1 cellular context compared by ENCODE assay signal in genomic region chr3:155854147-155854940, GRCh38.
TF ChIP-seq lines count a peak whose summit lies in the region.

Gene SLC33A1 (minus strand): TSS chr3:155854427. CDS start chr3:155853997, 430 bp downstream.

TF ChIP-seq in A549, 52 proteins besides CTCF, POLR2A, EP300 and RAD21 (continued from another document):
- TF ChIP-seq MAX (IDR thresholded peaks at IDR 0.05) (peak; percentile 98), EHF (CRISPR knock-in tag; IDR thresholded peaks at IDR 0.05) (no peak; the same call in 1 of the 2 replicates), RCOR1 (IDR thresholded peaks at IDR 0.05; ENCODE audit: low read depth, low read length) (no peak), HOXB5 (CRISPR knock-in tag; IDR thresholded peaks at IDR 0.05) (0 out of 2 replicates have a peak, but pooled peaks have one; percentile 24), ESRRA (IDR thresholded peaks at IDR 0.05; ENCODE audit: borderline replicate concordance, low read length) (no peak), JUNB (IDR thresholded peaks at IDR 0.05) (no peak), CBX2 (IDR thresholded peaks at IDR 0.05; ENCODE audit: borderline replicate concordance, low read depth) (no peak), NPAS2 (CRISPR knock-in tag; IDR thresholded peaks at IDR 0.05; ENCODE audit: borderline replicate concordance) (peak; percentile 84), HOXA7 (CRISPR knock-in tag; IDR thresholded peaks at IDR 0.05) (no peak)
- TF ChIP-seq, protein P1, sequence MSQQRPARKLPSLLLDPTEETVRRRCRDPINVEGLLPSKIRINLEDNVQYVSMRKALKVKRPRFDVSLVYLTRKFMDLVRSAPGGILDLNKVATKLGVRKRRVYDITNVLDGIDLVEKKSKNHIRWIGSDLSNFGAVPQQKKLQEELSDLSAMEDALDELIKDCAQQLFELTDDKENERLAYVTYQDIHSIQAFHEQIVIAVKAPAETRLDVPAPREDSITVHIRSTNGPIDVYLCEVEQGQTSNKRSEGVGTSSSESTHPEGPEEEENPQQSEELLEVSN (IDR thresholded peaks at IDR 0.05; ENCODE audit: borderline replicate concordance, low read depth): peak; percentile 89; the same call in 1 of the 2 replicates
